ENCODE assay signal across 1 cellular context in the genomic region with DNA sequence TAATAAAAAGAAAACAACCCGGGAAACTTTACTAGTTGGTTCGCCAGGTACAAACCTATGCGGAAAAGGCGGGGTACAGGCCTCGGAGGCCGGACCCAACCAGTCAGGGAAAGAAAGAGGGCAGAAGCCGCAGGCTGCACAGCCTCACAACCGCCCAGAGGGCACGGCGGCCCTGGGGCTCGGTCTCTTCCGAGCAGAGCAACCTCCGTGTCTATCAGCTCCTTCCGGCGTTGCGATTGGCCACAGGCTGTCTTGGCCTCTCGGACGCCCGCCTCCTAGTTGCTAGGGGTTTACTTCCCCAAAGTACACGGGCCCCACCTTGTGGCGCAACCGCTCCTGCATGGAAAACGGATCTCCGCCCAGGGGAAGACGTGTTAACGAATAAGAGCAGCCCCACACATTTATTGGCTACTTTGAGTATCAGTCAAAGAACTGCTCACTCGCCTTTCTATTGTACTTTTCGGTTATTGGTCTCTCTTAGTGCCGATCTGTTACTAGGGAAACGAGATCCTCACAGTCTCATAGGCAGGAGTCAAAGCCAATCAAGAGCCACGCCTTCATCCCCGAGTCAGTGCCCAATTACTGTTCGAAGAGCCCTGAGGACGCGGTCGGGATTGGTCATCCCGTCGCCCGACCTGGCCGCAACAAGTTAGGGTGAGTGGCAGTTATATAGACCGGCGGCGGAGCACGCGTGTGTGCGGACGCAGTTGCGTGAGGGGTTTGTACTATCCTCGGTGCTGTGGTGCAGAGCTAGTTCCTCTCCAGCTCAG.
A peak's percentile ranks its signal among the peaks of the same experiment; 100 is the strongest.
TF ChIP-seq lines count a peak whose summit lies in the region.

Gene G3BP1, plus strand, starts transcription at position 696 of the 770 bp plus-strand sequence. CDS start 14,667 bp downstream, outside the sequence.

TF ChIP-seq in HepG2, 621 proteins besides CTCF, POLR2A, EP300 and RAD21 (continued from another document and continues in another):
- TF ChIP-seq STAT6 (CRISPR knock-in tag; IDR thresholded peaks at IDR 0.05; ENCODE audit: borderline replicate concordance) (no peak), KDM4B (CRISPR knock-in tag; IDR thresholded peaks at IDR 0.05) (no peak), PLRG1 (conservative IDR thresholded peaks at IDR 0.05) (no peak), MYPOP (CRISPR knock-in tag; IDR thresholded peaks at IDR 0.05) (peak; percentile 75), SNAPC4 (CRISPR knock-in tag; IDR thresholded peaks at IDR 0.05) (no peak), ZBTB21 (CRISPR knock-in tag; IDR thresholded peaks at IDR 0.05) (no peak), SALL1 (CRISPR knock-in tag; IDR thresholded peaks at IDR 0.05) (peak; percentile 56; the same call in 1 of the 2 replicates), PAX8 (CRISPR knock-in tag; IDR thresholded peaks at IDR 0.05; ENCODE audit: borderline replicate concordance) (no peak), MBNL3 (CRISPR knock-in tag; conservative IDR thresholded peaks at IDR 0.05) (no peak), MEIS1 (CRISPR knock-in tag; IDR thresholded peaks at IDR 0.05; ENCODE audit: borderline replicate concordance) (no peak), TFE3 (CRISPR knock-in tag; IDR thresholded peaks at IDR 0.05) (0 out of 2 replicates have a peak, but pooled peaks have one; percentile 55), ZMYM3 (CRISPR knock-in tag; IDR thresholded peaks at IDR 0.05) (no peak), ZBTB8A (CRISPR knock-in tag; IDR thresholded peaks at IDR 0.05; ENCODE audit: borderline replicate concordance, low read depth) (no peak), HIVEP1 (CRISPR knock-in tag; IDR thresholded peaks at IDR 0.05) (no peak), HNRNPK (IDR thresholded peaks at IDR 0.05; ENCODE audit: low read depth, low read length, poor library complexity, severe bottlenecking) (no peak), ZNF607 (CRISPR knock-in tag; IDR thresholded peaks at IDR 0.05; ENCODE audit: borderline replicate concordance) (no peak), TGIF2 (CRISPR knock-in tag; IDR thresholded peaks at IDR 0.05) (peak; percentile 69), NCOA2 (CRISPR knock-in tag; IDR thresholded peaks at IDR 0.05) (peak; percentile 34), CBX1 (IDR thresholded peaks at IDR 0.05; ENCODE audit: low read depth) (peak; percentile 64), SMARCE1 (IDR thresholded peaks at IDR 0.05; ENCODE audit: borderline replicate concordance) (no peak), RERE (CRISPR knock-in tag; IDR thresholded peaks at IDR 0.05; ENCODE audit: low read depth) (no peak), ATRX (CRISPR knock-in tag; IDR thresholded peaks at IDR 0.05; ENCODE audit: borderline replicate concordance) (no peak), ZNF333 (CRISPR knock-in tag; IDR thresholded peaks at IDR 0.05; ENCODE audit: borderline replicate concordance) (no peak), YEATS4 (CRISPR knock-in tag; IDR thresholded peaks at IDR 0.05; ENCODE audit: borderline replicate concordance) (peak; percentile 93), U2AF2 (IDR thresholded peaks at IDR 0.05; ENCODE audit: low read depth, low read length) (no peak), MTA1 (CRISPR knock-in tag; IDR thresholded peaks at IDR 0.05; ENCODE audit: borderline replicate concordance) (no peak), NFRKB (IDR thresholded peaks at IDR 0.05) (no peak), TSC22D2 (CRISPR knock-in tag; IDR thresholded peaks at IDR 0.05; ENCODE audit: borderline replicate concordance) (peak; percentile 58; the same call in 1 of the 2 replicates), FOXC1 (CRISPR knock-in tag; IDR thresholded peaks at IDR 0.05; ENCODE audit: borderline replicate concordance) (no peak), KLF16 (CRISPR knock-in tag; IDR thresholded peaks at IDR 0.05) (peak in 1 of 2 experiments; percentile 88; a peak in 2 of 4 replicates), ZNF556 (CRISPR knock-in tag; IDR thresholded peaks at IDR 0.05; ENCODE audit: borderline replicate concordance) (peak; percentile 54; the same call in 1 of the 2 replicates)
- TF ChIP-seq, protein P1, sequence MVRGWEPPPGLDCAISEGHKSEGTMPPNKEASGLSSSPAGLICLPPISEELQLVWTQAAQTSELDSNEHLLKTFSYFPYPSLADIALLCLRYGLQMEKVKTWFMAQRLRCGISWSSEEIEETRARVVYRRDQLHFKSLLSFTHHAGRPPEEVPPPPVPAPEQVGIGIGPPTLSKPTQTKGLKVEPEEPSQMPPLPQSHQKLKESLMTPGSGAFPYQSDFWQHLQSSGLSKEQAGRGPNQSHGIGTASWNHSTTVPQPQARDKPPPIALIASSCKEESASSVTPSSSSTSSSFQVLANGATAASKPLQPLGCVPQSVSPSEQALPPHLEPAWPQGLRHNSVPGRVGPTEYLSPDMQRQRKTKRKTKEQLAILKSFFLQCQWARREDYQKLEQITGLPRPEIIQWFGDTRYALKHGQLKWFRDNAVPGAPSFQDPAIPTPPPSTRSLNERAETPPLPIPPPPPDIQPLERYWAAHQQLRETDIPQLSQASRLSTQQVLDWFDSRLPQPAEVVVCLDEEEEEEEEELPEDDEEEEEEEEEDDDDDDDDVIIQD (CRISPR knock-in tag; IDR thresholded peaks at IDR 0.05; ENCODE audit: low read depth) = peak; percentile 49; the same call in 1 of the 2 replicates
- TF ChIP-seq, protein P2, sequence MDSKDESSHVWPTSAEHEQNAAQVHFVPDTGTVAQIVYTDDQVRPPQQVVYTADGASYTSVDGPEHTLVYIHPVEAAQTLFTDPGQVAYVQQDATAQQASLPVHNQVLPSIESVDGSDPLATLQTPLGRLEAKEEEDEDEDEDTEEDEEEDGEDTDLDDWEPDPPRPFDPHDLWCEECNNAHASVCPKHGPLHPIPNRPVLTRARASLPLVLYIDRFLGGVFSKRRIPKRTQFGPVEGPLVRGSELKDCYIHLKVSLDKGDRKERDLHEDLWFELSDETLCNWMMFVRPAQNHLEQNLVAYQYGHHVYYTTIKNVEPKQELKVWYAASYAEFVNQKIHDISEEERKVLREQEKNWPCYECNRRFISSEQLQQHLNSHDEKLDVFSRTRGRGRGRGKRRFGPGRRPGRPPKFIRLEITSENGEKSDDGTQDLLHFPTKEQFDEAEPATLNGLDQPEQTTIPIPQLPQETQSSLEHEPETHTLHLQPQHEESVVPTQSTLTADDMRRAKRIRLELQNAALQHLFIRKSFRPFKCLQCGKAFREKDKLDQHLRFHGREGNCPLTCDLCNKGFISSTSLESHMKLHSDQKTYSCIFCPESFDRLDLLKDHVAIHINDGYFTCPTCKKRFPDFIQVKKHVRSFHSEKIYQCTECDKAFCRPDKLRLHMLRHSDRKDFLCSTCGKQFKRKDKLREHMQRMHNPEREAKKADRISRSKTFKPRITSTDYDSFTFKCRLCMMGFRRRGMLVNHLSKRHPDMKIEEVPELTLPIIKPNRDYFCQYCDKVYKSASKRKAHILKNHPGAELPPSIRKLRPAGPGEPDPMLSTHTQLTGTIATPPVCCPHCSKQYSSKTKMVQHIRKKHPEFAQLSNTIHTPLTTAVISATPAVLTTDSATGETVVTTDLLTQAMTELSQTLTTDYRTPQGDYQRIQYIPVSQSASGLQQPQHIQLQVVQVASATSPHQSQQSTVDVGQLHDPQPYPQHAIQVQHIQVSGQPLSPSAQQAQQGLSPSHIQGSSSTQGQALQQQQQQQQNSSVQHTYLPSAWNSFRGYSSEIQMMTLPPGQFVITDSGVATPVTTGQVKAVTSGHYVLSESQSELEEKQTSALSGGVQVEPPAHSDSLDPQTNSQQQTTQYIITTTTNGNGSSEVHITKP (CRISPR knock-in tag; IDR thresholded peaks at IDR 0.05; ENCODE audit: low read depth) = no peak
